9 cellular contexts compared by ENCODE assay signal in genomic region chr22:33299245-33299956, GRCh38.
DNase-seq lines count a peak whose midpoint lies in the region; ATAC-seq and TF ChIP-seq lines count a peak whose summit lies in the region.
"Had no signal": no experiment of that assay in that cellular context is flagged by ENCODE, and none has a peak within 500 bp of the region (broad histone marks: within the 10 kb centered on the region; RNA-seq: fewer than 3 reads in every experiment).

No MANE protein-coding gene starts in this region.

- H2AFZ ChIP-seq in OCI-LY3 (ENCODE audit: low read depth, low read length) = no peak overlapping the region

- TF ChIP-seq CTCF in OCI-LY3 (IDR thresholded peaks at IDR 0.05; ENCODE audit: low read depth, low read length) = peak; percentile 35
- TF ChIP-seq CTCF in thyroid gland (IDR thresholded peaks at IDR 0.05) = no peak
- TF ChIP-seq CTCF in A673 (conservative IDR thresholded peaks at IDR 0.05; ENCODE audit: low read depth, low read length) = no peak

- POLR2A ChIA-PET in A673 (lab: Charles Lee; ENCODE audit: low non-redundant PET) = interaction anchor here (0.7 kb wide), 1 partner anchor 16 kb away, joined by 4 read pairs; no protein-coding TSS in a partner anchor

- peak overlapping the region; percentile 34 for H3K27ac ChIP-seq in OCI-LY3 (ENCODE audit: low read length)
- peak overlapping the region; percentile 35 to 45 (median 37) for H3K27ac ChIP-seq in thyroid gland
- H3K27ac ChIP-seq in A673 (ENCODE audit: low read depth, low read length, poor library complexity, severe bottlenecking) = no peak overlapping the region

- TF ChIP-seq POLR2A in thyroid gland (IDR thresholded peaks at IDR 0.05) = no peak

- intact Hi-C loops in thyroid gland (cut with DNase I) = no loop called here
- intact Hi-C loops in A673 (cut with micrococcal nuclease; ENCODE audit: unreplicated experiment) = no loop called here

- H3K4me3 ChIP-seq in OCI-LY3 (ENCODE audit: low read length) (peak overlapping the region; percentile 31), thyroid gland (replicated peaks in 1 of 3) (no peak overlapping the region), A673 (ENCODE audit: low read depth, low read length, poor library complexity, severe bottlenecking) (no peak overlapping the region)

- CTCF ChIA-PET in A673 (lab: Charles Lee) = no interaction called here

- H3K4me1 ChIP-seq in OCI-LY3 (ENCODE audit: low read length) (peaks cover 29% of the 10 kb centered on the region), thyroid gland (peaks cover 13 to 14% of the 10 kb centered on the region in 2 donors), A673 (ENCODE audit: insufficient read depth, low read length, poor library complexity, severe bottlenecking) (no peaks in the 10 kb centered on the region)

- peaks cover 9% of the 10 kb centered on the region for H3K36me3 ChIP-seq in OCI-LY3 (replicated peaks; ENCODE audit: low read depth, low read length)
- no peaks in the 10 kb centered on the region for H3K36me3 ChIP-seq in thyroid gland
- H3K36me3 ChIP-seq in A673 (ENCODE audit: insufficient read depth, low read length, poor library complexity, severe bottlenecking) = no peaks in the 10 kb centered on the region

- BruUV-seq in A673 (replicated peaks; lab: Mats Ljungman, UMichigan) = no TSS peak

- H3K27me3 ChIP-seq in OCI-LY3 (ENCODE audit: low read depth, low read length) (no peaks in the 10 kb centered on the region), thyroid gland (no peaks in the 10 kb centered on the region), A673 (replicated peaks; ENCODE audit: insufficient read depth, low read depth, low read length, poor library complexity) (no peaks in the 10 kb centered on the region)

- peak overlapping the region; percentile 55 for H3K4me2 ChIP-seq in OCI-LY3 (ENCODE audit: low read length)

- WGBS in thyroid gland, 2 donors = 45 to 50% methylated on average over 7 of the region's 7 CpGs

- H3K9ac ChIP-seq in OCI-LY3 (ENCODE audit: low read length) = peak overlapping the region; percentile 5; the same call in 1 of the 2 replicates

- H3K9me3 ChIP-seq in OCI-LY3 (ENCODE audit: insufficient read depth, low read length) = no peaks in the 10 kb centered on the region
- H3K9me3 ChIP-seq in thyroid gland = no peaks in the 10 kb centered on the region
- H3K9me3 ChIP-seq in A673 (ENCODE audit: low read depth, low read length, poor library complexity, severe bottlenecking) = no peaks in the 10 kb centered on the region

- DNase-seq in SKM-1 treated with dmso at 0.1 percent for 144 hours (lab: John Stamatoyannopoulos, UW; ENCODE audit: unreplicated experiment) = peak; percentile 41
- no peak for DNase-seq in SKM-1 (lab: John Stamatoyannopoulos, UW; ENCODE audit: unreplicated experiment)
- peak; percentile 49 to 62 for DNase-seq in thyroid gland
- DNase-seq in A673 (ENCODE audit: low spot score) = no peak
- DNase-seq in A172 (ENCODE audit: low spot score) = no peak
- DNase-seq in anterior cingulate cortex (lab: John Stamatoyannopoulos, UW) = no peak
- DNase-seq: activated CD8-positive, alpha-beta T cell treated with anti-CD3 and anti-CD28 coated beads, Interleukin-2, amount 10 ng/mL, durations not matched to agents 7 days and 5 days had no signal

- peak; percentile 69 for ATAC-seq in HG02973 (IDR thresholded peaks at IDR 0.05; ENCODE audit: unreplicated experiment)
- ATAC-seq: activated CD8-positive, alpha-beta T cell treated with anti-CD3 and anti-CD28 coated beads, Interleukin-2, amount 10 ng/mL, durations not matched to agents 7 days and 5 days had no signal

- H3K79me2 ChIP-seq in OCI-LY3 (ENCODE audit: low read length) = no peaks in the 10 kb centered on the region

- 0 out of 2 replicates have a peak, but pooled peaks cover 3% of the 10 kb centered on the region for H4K20me1 ChIP-seq in OCI-LY3 (ENCODE audit: insufficient read depth, low read length)

Comparison
In these comparisons a context has a peak if more than half of its experiments do, and no peak if none do; other contexts are left out.
1. DNase-seq: peak in SKM-1 treated with dmso at 0.1 percent for 144 hours (single experiment) and thyroid gland (2 of 2); none in SKM-1 (single experiment), A673 (single experiment), A172 (single experiment) and anterior cingulate cortex (0 of 58).